27 cellular contexts compared by ENCODE assay signal in the genomic region with DNA sequence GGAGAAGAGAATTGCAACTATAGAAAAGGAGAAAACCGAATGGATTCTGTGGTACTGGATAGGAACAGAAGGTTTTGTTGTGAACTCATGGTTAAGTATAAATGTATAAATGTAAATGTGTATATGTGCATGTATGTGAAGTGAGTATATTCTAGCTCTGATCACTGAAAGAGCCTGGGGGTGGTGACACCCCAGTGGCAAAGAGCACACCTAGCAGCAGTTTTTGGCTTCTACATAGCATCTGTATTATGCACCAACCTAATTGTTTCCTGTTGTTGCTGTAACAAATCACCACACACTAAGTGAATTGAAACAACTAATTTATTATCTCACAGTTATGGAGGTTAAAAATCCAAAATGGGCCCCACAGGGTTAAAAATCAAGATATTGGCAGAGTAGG.
"Had no signal": no experiment of that assay in that cellular context is flagged by ENCODE, and none has a peak within 500 bp of the region (broad histone marks: within the 10 kb centered on the region; RNA-seq: fewer than 3 reads in every experiment).

No MANE protein-coding gene starts in this region.

- H3K27me3 ChIP-seq: stomach, suprapubic skin, testis, thyroid gland, tibial artery, tibial nerve, transverse colon, upper lobe of left lung, upper lobe of right lung, uterus, vagina had no signal

- H3K4me3 ChIP-seq: stomach, suprapubic skin, testis, thoracic aorta, thyroid gland, tibial artery, tibial nerve, transverse colon, upper lobe of left lung, upper lobe of right lung, uterus, vagina had no signal

- FAIRE-seq: urothelium cell line had no signal

- H3K36me3 ChIP-seq: stomach, suprapubic skin, thoracic aorta, thyroid gland, tibial artery, tibial nerve, transverse colon, upper lobe of left lung, upper lobe of right lung, uterus, vagina had no signal

- H3K4me1 ChIP-seq: stomach, suprapubic skin, testis, tibial artery, tibial nerve, transverse colon, upper lobe of left lung, upper lobe of right lung, uterus, vagina had no signal

- H3K9me3 ChIP-seq: suprapubic skin, testis, thyroid gland, uterus, vagina had no signal

- ATAC-seq: stimulated activated effector memory CD8-positive, alpha-beta T cell treated with anti-CD3 and anti-CD28 coated beads, Interleukin-12 subunit alpha, Interleukin-12 subunit beta, amount 100 ng/mL, for 72 hours; stimulated activated memory B cell treated with anti-CD40 and anti-IgM and Interleukin-4, amounts not matched to agents 10 μg/mL and 1 μg/mL and 100 μg/mL, for 72 hours; stimulated activated naive B cell treated with anti-CD40 and anti-IgM and Interleukin-4, amounts not matched to agents 10 μg/mL and 1 μg/mL and 100 μg/mL, for 72 hours; stimulated activated naive CD8-positive, alpha-beta T cell treated with anti-CD3 and anti-CD28 coated beads, Interleukin-15, amount 100 ng/mL, for 72 hours; stimulated activated naive CD8-positive, alpha-beta T cell treated with anti-CD3 and anti-CD28 coated beads, Interleukin-15, Interleukin-2, amounts not matched to agents 100 U/mL and 50 U/mL, for 24 hours; upper lobe of right lung had no signal

- DNase-seq: stimulated activated CD4-positive, alpha-beta T cell treated with anti-CD3 and anti-CD28 coated beads, Interleukin-2, amount 100 ng/mL, for 48 hours; stimulated activated CD4-positive, alpha-beta T cell treated with anti-CD3 and anti-CD28 coated beads, Interleukin-4, amount 100 ng/mL, for 1 hour; stimulated activated CD4-positive, alpha-beta T cell treated with anti-CD3 and anti-CD28 coated beads, Interleukin-4, amount 100 ng/mL, for 24 hours; stimulated activated CD4-positive, alpha-beta T cell treated with anti-CD3 and anti-CD28 coated beads, Interleukin-4, amount 100 ng/mL, for 4 hours; stimulated activated CD8-positive, alpha-beta memory T cell treated with anti-CD3 and anti-CD28 coated beads, Interleukin-4, amount 100 ng/mL, for 48 hours; stimulated activated naive B cell treated with anti-CD40 and anti-IgM and Interleukin-4, amounts not matched to agents 10 μg/mL and 1 μg/mL and 100 μg/mL, for 72 hours; stimulated activated naive CD4-positive, alpha-beta T cell; stimulated activated naive CD4-positive, alpha-beta T cell treated with Interleukin-2 at 50 U/mL for 16 hours; stimulated activated naive CD8-positive, alpha-beta T cell treated with anti-CD3 and anti-CD28 coated beads, Interleukin-15, amount 100 ng/mL, for 72 hours; stimulated activated naive CD8-positive, alpha-beta T cell treated with anti-CD3 and anti-CD28 coated beads, Interleukin-15, Interleukin-2, amounts not matched to agents 100 U/mL and 50 U/mL, for 24 hours; stomach; substantia nigra; testis; thyroid gland; tibial artery; transverse colon; trophoblast cell; upper lobe of left lung; upper lobe of right lung; uterus had no signal

- H3K27ac ChIP-seq: stomach, suprapubic skin, testis, thoracic aorta, thyroid gland, tibial artery, tibial nerve, transverse colon, upper lobe of left lung, upper lobe of right lung, uterus, vagina had no signal
